ENCODE assay signal across 8 cellular contexts in genomic region chr3:107431298-107432012, GRCh38. TPM values are rescaled to one million over a fixed set of nuclear protein-coding genes. Genes with fewer than 3 reads are reported as not detected.
DNase-seq lines count a peak whose midpoint lies in the region; TF ChIP-seq lines count a peak whose summit lies in the region.

No MANE protein-coding gene starts in this region.

- H3K36me3 ChIP-seq in GM23248 (ENCODE audit: low read depth), result no peaks in the 10 kb centered on the region
- no peaks in the 10 kb centered on the region for H3K36me3 ChIP-seq in left ventricle myocardium inferior

- H3K27ac ChIP-seq in GM23248, result peak overlapping the region; percentile 64
- peak overlapping the region; percentile 96 for H3K27ac ChIP-seq in left ventricle myocardium inferior (replicated peaks)

- H3K4me3 ChIP-seq in GM23248 (peak overlapping the region; percentile 95), left ventricle myocardium inferior (peak overlapping the region; percentile 80)

- no peaks in the 10 kb centered on the region for H3K79me2 ChIP-seq in GM23248 (ENCODE audit: insufficient read depth)

- DNase-seq in GM10266 (ENCODE audit: extremely low spot score), result peak; percentile 62
- peak; percentile 80 for DNase-seq in GM23248
- DNase-seq in KG1 (lab: John Stamatoyannopoulos, UW), result peak; percentile 20
- peak; percentile 77 for DNase-seq in SW480 (ENCODE audit: low spot score)
- peak in 55 of 56 donors; percentile 9 to 81 (median 57) for DNase-seq in amygdala (lab: John Stamatoyannopoulos, UW)
- DNase-seq in left ventricle myocardium inferior, result peak; percentile 75
- DNase-seq in posterior cingulate gyrus, result peak; percentile 61 to 96 (median 70)
- no peak for DNase-seq in GF-D8 (lab: John Stamatoyannopoulos, UW)

- H3K4me1 ChIP-seq in GM23248 (ENCODE audit: insufficient read depth), result peaks cover 8% of the 10 kb centered on the region
- peaks cover 25% of the 10 kb centered on the region for H3K4me1 ChIP-seq in left ventricle myocardium inferior

- peak overlapping the region; percentile 85 for H3K9ac ChIP-seq in GM23248

- no peaks in the 10 kb centered on the region for H3K9me3 ChIP-seq in GM23248 (ENCODE audit: low read depth)
- no peaks in the 10 kb centered on the region for H3K9me3 ChIP-seq in left ventricle myocardium inferior (replicated peaks)

- peak overlapping the region; percentile 100 for H2AFZ ChIP-seq in GM23248

- WGBS in GM23248 (ENCODE audit: low coverage in 1 of 2, low lambda C conversion rate in 2 of 2, missing lambda C conversion rate in 2 of 2), 2 experiments, result 1 to 2% methylated on average over 32 to 46 of the region's 80 CpGs

- in situ Hi-C loops in GM23248 (cut with MboI), result no loop called here

- H3K27me3 ChIP-seq in GM23248 (replicated peaks; ENCODE audit: insufficient read depth) (no peaks in the 10 kb centered on the region), left ventricle myocardium inferior (ENCODE audit: low read depth) (no peaks in the 10 kb centered on the region)

- TF ChIP-seq CTCF in GM10266 (IDR thresholded peaks at IDR 0.05; ENCODE audit: control insufficient read depth, insufficient read depth, low read depth, missing control alignments) (no peak), left ventricle myocardium inferior (IDR thresholded peaks at IDR 0.05; ENCODE audit: borderline replicate concordance) (no peak)

- H3K4me2 ChIP-seq in GM23248 (ENCODE audit: unreplicated experiment), result peak overlapping the region; percentile 99

- H4K20me1 ChIP-seq in GM23248 (ENCODE audit: insufficient read depth), result no peaks in the 10 kb centered on the region

- no peaks in the 10 kb centered on the region for H3K9me2 ChIP-seq in GM23248 (ENCODE audit: insufficient read depth)

- intact Hi-C loops in left ventricle myocardium inferior (cut with micrococcal nuclease), result no loop called here
- intact Hi-C loops in posterior cingulate gyrus (cut with DNase I), result no loop called here

- peaks cover 28% of the 10 kb centered on the region for H3F3A ChIP-seq in GM23248 (ENCODE audit: insufficient read depth)

RNA-seq across cellular contexts. Expression of gene CCDC54, which starts 54.2 kb away (rescaled TPM):
- total RNA-seq in GM23248 (2014; rRNA removed; shearing (Covaris generic)), result not detected in 2 replicates
- 0.16 and 0.52 TPM in 2 replicates for polyA plus RNA-seq in GM23248 (2016; fragmentation: Nextera tagmentation; extraction: Ambion mirVana)
- total RNA-seq in left ventricle myocardium inferior, result not detected
